ENCODE assay signal across 7 cellular contexts in the genomic region with DNA sequence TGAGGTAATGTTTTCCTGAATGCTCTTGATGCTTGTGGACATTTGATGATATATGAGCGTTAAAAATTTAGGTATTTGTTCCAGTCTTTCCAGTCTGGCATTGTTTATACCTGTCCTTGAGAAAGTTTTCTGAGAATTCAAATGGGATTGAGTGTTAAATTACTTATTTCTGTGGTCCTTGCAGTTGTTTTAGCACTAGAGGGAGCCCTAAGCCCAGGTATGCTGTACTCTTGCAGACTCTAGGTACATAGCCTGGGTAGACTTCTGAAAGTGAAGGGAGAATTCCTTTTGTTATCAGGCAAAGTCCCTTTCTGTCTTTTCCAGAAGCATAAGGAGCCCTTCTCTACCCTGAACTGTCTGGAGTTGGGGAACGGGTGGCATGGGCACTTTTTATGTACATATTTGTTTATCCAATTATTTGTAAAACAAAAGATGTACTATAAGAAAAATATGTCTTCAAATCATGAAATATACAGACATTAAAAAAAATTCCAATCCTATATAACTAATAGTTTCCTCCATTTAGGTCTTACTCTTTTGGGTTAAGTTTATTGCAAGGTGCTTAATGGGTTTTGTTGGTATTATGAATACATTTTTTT.
DNase-seq lines count a peak whose midpoint lies in the region; ATAC-seq, FAIRE-seq and TF ChIP-seq lines count a peak whose summit lies in the region.

No MANE protein-coding gene starts in this region.

- intact Hi-C loops in lower lobe of right lung (cut with DNase I) (no loop called here), vagina (cut with DNase I) (no loop called here)

- no peak for FAIRE-seq in bronchial epithelial cell (lab: Jason Lieb, UNC)

- ATAC-seq in GM19455 (IDR thresholded peaks at IDR 0.05; ENCODE audit: unreplicated experiment): peak; percentile 89
- ATAC-seq in HG03558 (IDR thresholded peaks at IDR 0.05; ENCODE audit: extremely low read depth, unreplicated experiment): peak; percentile 66
- peak; percentile 60 to 64 for ATAC-seq in lower lobe of right lung

- no peaks in the 10 kb centered on the region for H3K27me3 ChIP-seq in bronchial epithelial cell (ENCODE audit: control insufficient read depth, insufficient read depth, low read length)
- no peaks in the 10 kb centered on the region for H3K27me3 ChIP-seq in lower lobe of right lung (ENCODE audit: low read depth)
- H3K27me3 ChIP-seq in vagina: no peaks in the 10 kb centered on the region

- H3K9me3 ChIP-seq in lower lobe of right lung (no peaks in the 10 kb centered on the region), vagina (no peaks in the 10 kb centered on the region)

- DNase-seq in GDM1 (lab: John Stamatoyannopoulos, UW) (peak; percentile 25), NCI-H748 treated with DMSO at 0.1 percent for 48 hours (lab: John Stamatoyannopoulos, UW) (peak; percentile 31), bronchial epithelial cell (ENCODE audit: low read depth) (peak; percentile 71), lower lobe of right lung (no peak), vagina (ENCODE audit: extremely low spot score in 2 of 2) (no peak)

- H3K4me3 ChIP-seq in bronchial epithelial cell (ENCODE audit: low read depth, low read length): no peak overlapping the region
- no peak overlapping the region for H3K4me3 ChIP-seq in lower lobe of right lung
- no peak overlapping the region for H3K4me3 ChIP-seq in vagina

- H3K27ac ChIP-seq in lower lobe of right lung (no peak overlapping the region), vagina (no peak overlapping the region)

- no peaks in the 10 kb centered on the region for H3K36me3 ChIP-seq in bronchial epithelial cell (ENCODE audit: control insufficient read depth, insufficient read depth, low read length)
- H3K36me3 ChIP-seq in lower lobe of right lung: no peaks in the 10 kb centered on the region
- H3K36me3 ChIP-seq in vagina: no peaks in the 10 kb centered on the region

- TF ChIP-seq CTCF in bronchial epithelial cell (IDR thresholded peaks at IDR 0.05; ENCODE audit: insufficient read depth, low read length, severe bottlenecking) (peak; percentile 73), lower lobe of right lung (IDR thresholded peaks at IDR 0.05) (peak; percentile 53), vagina (IDR thresholded peaks at IDR 0.05) (peak in 1 of 3 experiments; percentile 41)

- no peak for TF ChIP-seq POLR2A in vagina (IDR thresholded peaks at IDR 0.05)

- no peaks in the 10 kb centered on the region for H3K4me1 ChIP-seq in lower lobe of right lung
- H3K4me1 ChIP-seq in vagina: no peaks in the 10 kb centered on the region

Comparison
In these comparisons a context has a peak if more than half of its experiments do, and no peak if none do; other contexts are left out.
1. DNase-seq: peak in GDM1 (single experiment), NCI-H748 treated with DMSO at 0.1 percent for 48 hours (single experiment) and bronchial epithelial cell (single experiment); none in lower lobe of right lung (single experiment) and vagina (0 of 2).
2. Peak in every context shown above with its lines, with median percentiles within 50 percentile points of each other: ATAC-seq.